8 cellular contexts compared by ENCODE assay signal in the genomic region with DNA sequence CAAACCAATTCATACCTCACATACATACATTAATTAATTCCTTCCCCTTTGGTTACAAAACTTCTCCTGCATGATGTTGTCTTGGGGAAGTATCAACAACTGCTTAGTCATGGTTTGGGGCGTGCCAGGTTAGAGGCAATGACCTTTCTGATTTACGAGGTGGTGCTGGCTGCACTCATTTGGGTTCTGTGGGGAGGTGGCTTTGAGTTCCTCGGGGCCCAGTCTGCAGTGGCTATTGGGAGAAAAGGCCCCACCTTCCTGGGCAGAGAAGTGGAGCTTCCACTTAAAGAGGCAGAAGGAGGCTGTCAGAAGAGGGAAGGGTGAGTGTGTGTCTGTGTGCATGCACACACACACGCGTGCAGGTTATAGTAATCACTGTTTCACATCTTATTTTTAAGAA. TPM values are rescaled to one million over a fixed set of nuclear protein-coding genes. Genes with fewer than 3 reads are reported as not detected.
DNase-seq lines count a peak whose midpoint lies in the region; ATAC-seq, FAIRE-seq and TF ChIP-seq lines count a peak whose summit lies in the region.

No MANE protein-coding gene starts in this region.

- H3K4me3 ChIP-seq in bronchial epithelial cell (ENCODE audit: low read depth, low read length) (no peak overlapping the region), neutrophil (ENCODE audit: low read depth in 1 of 2, low read length in 1 of 2) (no peak overlapping the region)

- peaks cover 6 to 7% of the 10 kb centered on the region in 2 experiments for H3K4me1 ChIP-seq in neutrophil (ENCODE audit: control insufficient read depth in 1 of 2, insufficient read depth in 1 of 2, low read depth in 1 of 2, low read length in 1 of 2)

- DNase-seq in EH (ENCODE audit: low read depth) (peak; percentile 85), LHCN-M2 (ENCODE audit: low read depth) (peak; percentile 68), bronchial epithelial cell (ENCODE audit: low read depth) (peak; percentile 75), hypothalamus (lab: John Stamatoyannopoulos, UW) (no peak), NCI-H2081 (lab: John Stamatoyannopoulos, UW) (no peak), middle frontal gyrus (ENCODE audit: extremely low spot score, low spot score) (no peak)

- peak; percentile 94 for FAIRE-seq in bronchial epithelial cell (lab: Jason Lieb, UNC)

- H3K27ac ChIP-seq in neutrophil = peak overlapping the region; percentile 15

- ATAC-seq in GM19328 (IDR thresholded peaks at IDR 0.05; ENCODE audit: unreplicated experiment) = no peak

- no peaks in the 10 kb centered on the region for H3K36me3 ChIP-seq in bronchial epithelial cell (ENCODE audit: control insufficient read depth, insufficient read depth, low read length)
- no peaks in the 10 kb centered on the region for H3K36me3 ChIP-seq in neutrophil

- TF ChIP-seq CTCF in bronchial epithelial cell (IDR thresholded peaks at IDR 0.05; ENCODE audit: insufficient read depth, low read length, severe bottlenecking) = no peak
- no peak for TF ChIP-seq CTCF in neutrophil (IDR thresholded peaks at IDR 0.05)

- H3K9me3 ChIP-seq in neutrophil = no peaks in the 10 kb centered on the region

- H3K27me3 ChIP-seq in bronchial epithelial cell (ENCODE audit: control insufficient read depth, insufficient read depth, low read length) (no peaks in the 10 kb centered on the region), neutrophil (peaks cover 58% of the 10 kb centered on the region)

RNA-seq across cellular contexts. Expression of a gene that starts 10.2 kb away (rescaled TPM):
- total RNA-seq in LHCN-M2 (2014; rRNA removed) (34.5 and 49.8 TPM in 2 replicates), bronchial epithelial cell (1.4 and 3.2 TPM in 2 replicates)
- polyA plus RNA-seq in LHCN-M2 (2012) = 14.0 TPM

Comparison
In these comparisons a context has a peak if more than half of its experiments do, and no peak if none do; other contexts are left out.
1. DNase-seq: peak in EH (single experiment), LHCN-M2 (single experiment) and bronchial epithelial cell (single experiment); none in hypothalamus (0 of 51), NCI-H2081 (0 of 2) and middle frontal gyrus (single experiment).